Comparison of ENCODE assay signal across 19 cellular contexts in genomic region chr20:3706774-3707507, GRCh38. TPM values are rescaled to one million over a fixed set of nuclear protein-coding genes. Genes with fewer than 3 reads are reported as not detected.
A peak's percentile ranks its signal among the peaks of the same experiment; 100 is the strongest.
DNase-seq lines count a peak whose midpoint lies in the region; FAIRE-seq and TF ChIP-seq lines count a peak whose summit lies in the region.
"Had no signal": no experiment of that assay in that cellular context is flagged by ENCODE, and none has a peak within 500 bp of the region (broad histone marks: within the 10 kb centered on the region; RNA-seq: fewer than 3 reads in every experiment).

No MANE protein-coding gene starts in this region.

- H3K27me3 ChIP-seq in breast epithelium (no peaks in the 10 kb centered on the region), ascending aorta (no peaks in the 10 kb centered on the region), thyroid gland (no peaks in the 10 kb centered on the region)

- no peak overlapping the region for H3K27ac Mint-ChIP-seq in MCF 10A (ENCODE audit: low read depth, unreplicated experiment)
- H3K27ac Mint-ChIP-seq: activated naive CD8-positive, alpha-beta T cell treated with anti-CD3 and anti-CD28 coated beads, Interleukin-2, amount 10 ng/mL, durations not matched to agents 7 days and 5 days; memory B cell; T-helper 17 cell had no signal

- no peak overlapping the region for H3K4me3 Mint-ChIP-seq in MCF 10A (ENCODE audit: unreplicated experiment)
- H3K4me3 Mint-ChIP-seq: activated naive CD8-positive, alpha-beta T cell treated with anti-CD3 and anti-CD28 coated beads, Interleukin-2, amount 10 ng/mL, durations not matched to agents 7 days and 5 days; memory B cell; neural crest cell; T-helper 17 cell had no signal

- H3K27ac ChIP-seq in breast epithelium (no peak overlapping the region), ascending aorta (peak overlapping the region; percentile 61 to 69), kidney (ENCODE audit: low read depth in 2 of 2, low read length in 2 of 2) (no peak overlapping the region), thyroid gland (no peak overlapping the region)
- H3K27ac ChIP-seq: epithelial cell of prostate had no signal

- no peaks in the 10 kb centered on the region for H3K27me3 Mint-ChIP-seq in MCF 10A (ENCODE audit: insufficient read depth, unreplicated experiment)

- no TSS peak for BruUV-seq in MCF 10A (replicated peaks; lab: Mats Ljungman, UMichigan)

- H3K4me1 ChIP-seq in breast epithelium (peaks cover 0 to 3% of the 10 kb centered on the region in 2 donors), ascending aorta (peaks cover 4 to 5% of the 10 kb centered on the region in 2 donors), kidney (ENCODE audit: control insufficient read depth in 1 of 2, insufficient read depth in 1 of 2, low read depth in 1 of 2, low read length in 2 of 2) (no peaks in the 10 kb centered on the region), thyroid gland (peaks cover 0 to 12% of the 10 kb centered on the region in 2 donors)

- FAIRE-seq in kidney (lab: Jason Lieb, UNC) = no peak

- TF ChIP-seq POLR2A in breast epithelium (IDR thresholded peaks at IDR 0.05) (no peak), thyroid gland (IDR thresholded peaks at IDR 0.05) (no peak)

- H3K36me3 Mint-ChIP-seq in MCF 10A (ENCODE audit: insufficient read depth, unreplicated experiment) = peaks cover 3% of the 10 kb centered on the region
- H3K36me3 Mint-ChIP-seq: activated naive CD8-positive, alpha-beta T cell treated with anti-CD3 and anti-CD28 coated beads, Interleukin-2, amount 10 ng/mL, durations not matched to agents 7 days and 5 days; memory B cell had no signal

- H3K4me3 ChIP-seq in breast epithelium (no peak overlapping the region), ascending aorta (no peak overlapping the region), kidney (ENCODE audit: low read length in 2 of 2) (no peak overlapping the region), thyroid gland (replicated peaks in 1 of 3) (no peak overlapping the region)

- DNase-seq in MCF 10A (ENCODE audit: unreplicated experiment) (peak; percentile 18), breast epithelium (ENCODE audit: low spot score in 2 of 2) (no peak), ascending aorta (ENCODE audit: low spot score in 2 of 2) (peak; percentile 70 to 86), kidney (peak; percentile 61), thyroid gland (peak; percentile 58 to 68)
- DNase-seq in activated CD4-positive, alpha-beta T cell treated with anti-CD3 and anti-CD28 coated beads for 1 hour = no peak
- DNase-seq in stimulated activated naive CD4-positive, alpha-beta T cell (lab: John Stamatoyannopoulos, UW) = no peak
- no peak for DNase-seq in activated CD8-positive, alpha-beta memory T cell treated with anti-CD3 and anti-CD28 coated beads for 24 hours
- DNase-seq: activated CD4-positive, CD25-positive, alpha-beta regulatory T cell treated with anti-CD3 and anti-CD28 coated beads, Interleukin-2, amount 50 U/mL, for 72 hours; activated naive CD8-positive, alpha-beta T cell treated with anti-CD3 and anti-CD28 coated beads, Interleukin-2, amount 10 ng/mL, durations not matched to agents 7 days and 5 days; activated T-cell treated with anti-CD3 and anti-CD28 coated beads for 4 hours; NCI-H1436 treated with DMSO at 0.1 percent for 48 hours; NCI-H510A; stimulated activated naive CD8-positive, alpha-beta T cell treated with anti-CD3 and anti-CD28 coated beads, Interleukin-15, Interleukin-2, amounts not matched to agents 100 U/mL and 50 U/mL, for 24 hours; T-helper 17 cell had no signal

- no peak overlapping the region for H3K9ac ChIP-seq in kidney (ENCODE audit: low read length in 2 of 2)

- intact Hi-C loops in MCF 10A (cut with micrococcal nuclease) = no loop called here
- intact Hi-C loops in breast epithelium (cut with DNase I; ENCODE audit: low total_unique reads) = no loop called here
- intact Hi-C loops in ascending aorta (cut with DNase I) = loop anchor here (1.0 kb wide), 1 partner anchor 20 kb away; no protein-coding TSS in a partner anchor
- intact Hi-C loops in kidney (cut with DNase I) = no loop called here
- intact Hi-C loops in thyroid gland (cut with DNase I) = loop anchor here (2.0 kb wide), 1 partner anchor 30 kb away; no protein-coding TSS in a partner anchor

- WGBS in thyroid gland, 2 donors = 59 to 61% methylated on average over 5 of the region's 10 CpGs

- H3K9me3 Mint-ChIP-seq in MCF 10A (ENCODE audit: unreplicated experiment) = no peaks in the 10 kb centered on the region
- H3K9me3 Mint-ChIP-seq: activated naive CD8-positive, alpha-beta T cell treated with anti-CD3 and anti-CD28 coated beads, Interleukin-2, amount 10 ng/mL, durations not matched to agents 7 days and 5 days; memory B cell; neural crest cell had no signal

- TF ChIP-seq CTCF in MCF 10A (IDR thresholded peaks at IDR 0.05; ENCODE audit: unreplicated experiment) = no peak
- TF ChIP-seq CTCF in breast epithelium (IDR thresholded peaks at IDR 0.05) = no peak
- no peak for TF ChIP-seq CTCF in ascending aorta (IDR thresholded peaks at IDR 0.05)
- no peak for TF ChIP-seq CTCF in kidney (IDR thresholded peaks at IDR 0.05; ENCODE audit: borderline replicate concordance, extremely low read depth, insufficient read depth)
- no peak for TF ChIP-seq CTCF in thyroid gland (IDR thresholded peaks at IDR 0.05)

- no peaks in the 10 kb centered on the region for H3K4me1 Mint-ChIP-seq in MCF 10A (ENCODE audit: insufficient read depth, unreplicated experiment)
- H3K4me1 Mint-ChIP-seq: neural crest cell had no signal

- POLR2A ChIA-PET in MCF 10A (lab: Yijun Ruan, JAX) = interaction anchor here (1.1 to 1.7 kb wide), 2 partner anchors 22 to 41 kb away, joined by 3 to 5 read pairs; no protein-coding TSS in a partner anchor

- CTCF ChIA-PET in MCF 10A (lab: Yijun Ruan, JAX) = interaction anchor here (1.1 to 6.3 kb wide), 4 partner anchors 10 to 144 kb away, joined by 4 to 154 read pairs (median 8); no protein-coding TSS in a partner anchor

- H3K9me3 ChIP-seq in breast epithelium (no peaks in the 10 kb centered on the region), ascending aorta (no peaks in the 10 kb centered on the region), kidney (ENCODE audit: control insufficient read depth in 1 of 2, low read length in 2 of 2) (no peaks in the 10 kb centered on the region), thyroid gland (no peaks in the 10 kb centered on the region)

- H3K36me3 ChIP-seq in breast epithelium (no peaks in the 10 kb centered on the region), ascending aorta (no peaks in the 10 kb centered on the region), kidney (ENCODE audit: control insufficient read depth in 1 of 2, insufficient read depth in 2 of 2, low read length in 2 of 2) (no peaks in the 10 kb centered on the region), thyroid gland (no peaks in the 10 kb centered on the region)

RNA-seq across cellular contexts. Expression of gene SIGLEC1, which starts 5.5 kb away (rescaled TPM):
- total RNA-seq in MCF 10A (2022) (not detected in 2 replicates), breast epithelium (10 to 100 TPM in 1 of 3 donors, 1 to 10 TPM in 2; 2.0 to 32.0 (median 6.9) TPM), ascending aorta (23.2 TPM), kidney (20.2 TPM), thyroid gland (1 to 10 TPM; 2.6 to 9.1 (median 5.0) TPM)
- 2.4 TPM for polyA plus RNA-seq in kidney (ENCODE audit: insufficient read depth, low read depth, low replicate concordance)
- total RNA-seq: chondrocyte, neural crest cell had no signal

RNA-seq across cellular contexts. Expression of gene ADAM33, which starts 25.1 kb away (rescaled TPM):
- total RNA-seq in MCF 10A (2022) = not detected in 2 replicates
- total RNA-seq in breast epithelium = 10 to 100 TPM; 29.4 to 39.5 (median 37.4) TPM
- 234 TPM for total RNA-seq in ascending aorta
- total RNA-seq in kidney = 4.3 TPM
- polyA plus RNA-seq in kidney (ENCODE audit: insufficient read depth, low read depth, low replicate concordance) = 4.1 TPM
- total RNA-seq in thyroid gland = 10 to 100 TPM in 2 of 4 donors, 1 to 10 TPM in 2; 9.1 to 24.5 (median 12.6) TPM
- total RNA-seq: activated naive CD8-positive, alpha-beta T cell treated with anti-CD3 and anti-CD28 coated beads, Interleukin-2, amount 10 ng/mL, durations not matched to agents 7 days and 5 days; T-helper 17 cell had no signal

RNA-seq across cellular contexts. Expression of gene HSPA12B, which starts 25.5 kb away (rescaled TPM):
- total RNA-seq in MCF 10A (2022) (not detected in 2 replicates), breast epithelium (10 to 100 TPM in 1 of 3 donors, 1 to 10 TPM in 2; 7.0 to 25.2 (median 9.3) TPM), ascending aorta (64.8 TPM), kidney (18.9 TPM), thyroid gland (10 to 100 TPM in 2 of 4 donors, 1 to 10 TPM in 2; 7.3 to 19.4 (median 13.1) TPM)
- 8.7 TPM for polyA plus RNA-seq in kidney (ENCODE audit: insufficient read depth, low read depth, low replicate concordance)
- total RNA-seq: activated naive CD8-positive, alpha-beta T cell treated with anti-CD3 and anti-CD28 coated beads, Interleukin-2, amount 10 ng/mL, durations not matched to agents 7 days and 5 days; T-helper 17 cell had no signal

RNA-seq across cellular contexts. Expression of gene GFRA4, which starts 43.7 kb away (rescaled TPM):
- total RNA-seq in MCF 10A (2022) = not detected in 2 replicates
- not detected for total RNA-seq in breast epithelium
- total RNA-seq in ascending aorta = not detected
- not detected for total RNA-seq in kidney
- 0.56 TPM for polyA plus RNA-seq in kidney (ENCODE audit: insufficient read depth, low read depth, low replicate concordance)
- total RNA-seq in thyroid gland = 1 to 10 TPM in 2 of 4 donors, under 1 TPM in 1, not detected in 1; 0.81 to 3.0 (median 3.0) TPM
- total RNA-seq: activated naive CD8-positive, alpha-beta T cell treated with anti-CD3 and anti-CD28 coated beads, Interleukin-2, amount 10 ng/mL, durations not matched to agents 7 days and 5 days; chondrocyte; neural crest cell; T-helper 17 cell had no signal

Comparison
In these comparisons a context has a peak if more than half of its experiments do, and no peak if none do; other contexts are left out.
1. DNase-seq: peak in MCF 10A (single experiment), ascending aorta (2 of 2), kidney (single experiment) and thyroid gland (2 of 2); none in breast epithelium (0 of 2), activated CD4-positive, alpha-beta T cell treated with anti-CD3 and anti-CD28 coated beads for 1 hour (single experiment), stimulated activated naive CD4-positive, alpha-beta T cell (0 of 6) and activated CD8-positive, alpha-beta memory T cell treated with anti-CD3 and anti-CD28 coated beads for 24 hours (single experiment).
2. H3K27ac ChIP-seq: peak in ascending aorta (2 of 2); none in breast epithelium (0 of 2), kidney (0 of 2) and thyroid gland (0 of 3).
3. intact Hi-C loops: an anchor here in ascending aorta (1.0 kb wide) and thyroid gland (2.0 kb wide); none called in MCF 10A, breast epithelium and kidney.